ENCODE assay signal across 28 cellular contexts in genomic region chr12:75970310-75970709, GRCh38.
DNase-seq lines count a peak whose midpoint lies in the region; ATAC-seq, FAIRE-seq and TF ChIP-seq lines count a peak whose summit lies in the region.
"Had no signal": no experiment of that assay in that cellular context is flagged by ENCODE, and none has a peak within 500 bp of the region (broad histone marks: within the 10 kb centered on the region; RNA-seq: fewer than 3 reads in every experiment).

No MANE protein-coding gene starts in this region.

- in situ Hi-C loops in Panc1 (cut with HindIII; ENCODE audit: low pct_unique_long_range_greater_than_20kb, low sequenced_read_pairs): no loop called here

- POLR2A ChIA-PET in MCF 10A (lab: Yijun Ruan, JAX) (interaction anchor here (1.0 to 1.2 kb wide), 2 partner anchors 16 to 55 kb away, joined by 3 read pairs; no protein-coding TSS in a partner anchor), Panc1 (lab: Charles Lee) (no interaction called here)

- H3K36me3 ChIP-seq in breast epithelium (no peaks in the 10 kb centered on the region), Panc1 (ENCODE audit: control insufficient read depth, insufficient read depth, low read length) (no peaks in the 10 kb centered on the region), pancreas (no peaks in the 10 kb centered on the region)
- H3K36me3 ChIP-seq: cardiac muscle cell, HAP-1, lower lobe of right lung, spleen, uterus had no signal

- peaks cover 15% of the 10 kb centered on the region for H3K4me1 Mint-ChIP-seq in MCF 10A (ENCODE audit: insufficient read depth, unreplicated experiment)
- H3K4me1 Mint-ChIP-seq: B cell had no signal

- H3K9me3 ChIP-seq in breast epithelium: no peaks in the 10 kb centered on the region
- H3K9me3 ChIP-seq in Panc1 (ENCODE audit: control insufficient read depth, insufficient read depth, low read depth, low read length): peaks cover 19% of the 10 kb centered on the region; the same call in 1 of the 2 replicates
- no peaks in the 10 kb centered on the region for H3K9me3 ChIP-seq in pancreas
- H3K9me3 ChIP-seq: HAP-1, lower lobe of right lung, spleen, uterus had no signal

- no peak for TF ChIP-seq CTCF in MCF 10A (IDR thresholded peaks at IDR 0.05; ENCODE audit: unreplicated experiment)
- TF ChIP-seq CTCF in breast epithelium (IDR thresholded peaks at IDR 0.05): no peak
- no peak for TF ChIP-seq CTCF in Panc1 (IDR thresholded peaks at IDR 0.05)
- TF ChIP-seq CTCF in pancreas (IDR thresholded peaks at IDR 0.05): no peak
- TF ChIP-seq CTCF in lower leg skin (IDR thresholded peaks at IDR 0.05): no peak

- no peak for FAIRE-seq in pancreas (lab: Jason Lieb, UNC)
- FAIRE-seq: A204.1 had no signal

- DNase-seq in MCF 10A (ENCODE audit: unreplicated experiment) (peak; percentile 62), breast epithelium (ENCODE audit: low spot score in 2 of 2) (no peak), Panc1 (ENCODE audit: low read depth, low spot score) (no peak), epithelial cell of prostate (ENCODE audit: low read depth, low spot score) (no peak), pancreas (no peak), lower leg skin (ENCODE audit: low spot score in 2 of 2) (no peak), posterior vena cava (ENCODE audit: low spot score) (no peak)
- DNase-seq: activated CD4-positive, alpha-beta T cell treated with anti-CD3 and anti-CD28 coated beads, Interleukin-2, amount 50 U/mL, for 4 hours; activated gamma-delta T cell treated with Interleukin-2 at 50 U/mL for 16 hours; amniotic stem cell; COR-L47; cortex of kidney; DND-41; lower lobe of right lung; NCI-H1092 treated with DMSO at 0.1 percent for 48 hours; NCI-H2029 treated with DMSO at 0.1 percent for 48 hours; NCI-H82; nucleus accumbens; right cardiac atrium; spleen; stimulated activated CD4-positive, alpha-beta T cell treated with anti-CD3 and anti-CD28 coated beads, Interleukin-2, amount 100 ng/mL, for 48 hours; stimulated activated naive B cell treated with anti-CD40 and anti-IgM and Interleukin-4, amounts not matched to agents 10 μg/mL and 1 μg/mL and 100 μg/mL, for 72 hours had no signal

- TF ChIP-seq POLR2A in breast epithelium (IDR thresholded peaks at IDR 0.05) (no peak), lower leg skin (IDR thresholded peaks at IDR 0.05) (no peak)

- H3K4me3 Mint-ChIP-seq in MCF 10A (ENCODE audit: unreplicated experiment): no peak overlapping the region
- H3K4me3 Mint-ChIP-seq: B cell; stimulated activated naive B cell treated with anti-CD40 and anti-IgM and Interleukin-4, amounts not matched to agents 10 μg/mL and 1 μg/mL and 100 μg/mL, for 72 hours had no signal

- CTCF ChIA-PET in MCF 10A (lab: Yijun Ruan, JAX): no interaction called here
- CTCF ChIA-PET in Panc1 (lab: Charles Lee): no interaction called here

- H3K36me3 Mint-ChIP-seq in MCF 10A (ENCODE audit: insufficient read depth, unreplicated experiment): no peaks in the 10 kb centered on the region
- H3K36me3 Mint-ChIP-seq: stimulated activated naive B cell treated with anti-CD40 and anti-IgM and Interleukin-4, amounts not matched to agents 10 μg/mL and 1 μg/mL and 100 μg/mL, for 72 hours had no signal

- H3K9me3 Mint-ChIP-seq in MCF 10A (ENCODE audit: unreplicated experiment): no peaks in the 10 kb centered on the region

- peak overlapping the region; percentile 44 for H3K27ac Mint-ChIP-seq in MCF 10A (ENCODE audit: low read depth, unreplicated experiment)
- H3K27ac Mint-ChIP-seq: B cell; stimulated activated naive B cell treated with anti-CD40 and anti-IgM and Interleukin-4, amounts not matched to agents 10 μg/mL and 1 μg/mL and 100 μg/mL, for 72 hours had no signal

- H3K27me3 ChIP-seq in breast epithelium (no peaks in the 10 kb centered on the region), Panc1 (ENCODE audit: control insufficient read depth, insufficient read depth, low read length) (no peaks in the 10 kb centered on the region), pancreas (no peaks in the 10 kb centered on the region)
- H3K27me3 ChIP-seq: cardiac muscle cell, spleen, uterus had no signal

- H3K4me3 ChIP-seq in breast epithelium (no peak overlapping the region), Panc1 (ENCODE audit: low read depth in 2 of 2, low read length in 2 of 2) (no peak overlapping the region), pancreas (no peak overlapping the region), lower leg skin (ENCODE audit: low read depth, poor library complexity, severe bottlenecking) (no peak overlapping the region)
- H3K4me3 ChIP-seq: cardiac muscle cell, HAP-1, lower lobe of right lung, spleen, uterus had no signal

- intact Hi-C loops in MCF 10A (cut with micrococcal nuclease) (no loop called here), breast epithelium (cut with DNase I; ENCODE audit: low total_unique reads) (no loop called here), Panc1 (cut with micrococcal nuclease; ENCODE audit: unreplicated experiment) (loop anchor here (10.0 kb wide), 1 partner anchor 106 kb away; no protein-coding TSS in a partner anchor), pancreas (cut with DNase I) (no loop called here), lower leg skin (cut with DNase I; ENCODE audit: low total_unique reads) (no loop called here), posterior vena cava (cut with DNase I) (no loop called here)

- 38 to 54% methylated on average over 1 of the region's 1 CpG for WGBS in pancreas, 2 donors
- 58 to 61% methylated on average over 1 of the region's 1 CpG for WGBS in lower leg skin, 2 donors

- H3K4me1 ChIP-seq in breast epithelium: no peaks in the 10 kb centered on the region
- H3K4me1 ChIP-seq in Panc1 (ENCODE audit: control insufficient read depth, insufficient read depth, low read length): peaks cover 4% of the 10 kb centered on the region; the same call in 1 of the 2 replicates
- H3K4me1 ChIP-seq in pancreas: peaks cover 0 to 3% (median 0%) of the 10 kb centered on the region in 3 donors
- H3K4me1 ChIP-seq: uterus had no signal

- no peaks in the 10 kb centered on the region for H3K27me3 Mint-ChIP-seq in MCF 10A (ENCODE audit: insufficient read depth, unreplicated experiment)

- BruUV-seq in MCF 10A (replicated peaks; lab: Mats Ljungman, UMichigan) (TSS peak; percentile 87), Panc1 (replicated peaks; lab: Mats Ljungman, UMichigan) (no TSS peak)

- ATAC-seq in Panc1: no peak
- ATAC-seq in pancreas: peak in 3 of 4 donors; percentile 74 to 90 (median 77)
- ATAC-seq in GM19452 (IDR thresholded peaks at IDR 0.05; ENCODE audit: unreplicated experiment): no peak
- ATAC-seq: stimulated activated naive B cell treated with anti-CD40 and anti-IgM and Interleukin-4, amounts not matched to agents 10 μg/mL and 1 μg/mL and 100 μg/mL, for 72 hours had no signal

- H3K27ac ChIP-seq in breast epithelium (no peak overlapping the region), Panc1 (ENCODE audit: low read length) (peak overlapping the region; percentile 99), epithelial cell of prostate (peak overlapping the region; percentile 52), pancreas (no peak overlapping the region)
- H3K27ac ChIP-seq: cardiac muscle cell, lower lobe of right lung, spleen, uterus had no signal

Comparison
In these comparisons a context has a peak if more than half of its experiments do, and no peak if none do; other contexts are left out.
1. H3K27ac ChIP-seq: peak in Panc1 (single experiment) and epithelial cell of prostate (single experiment); none in breast epithelium (0 of 2) and pancreas (0 of 4).
2. ATAC-seq: peak in pancreas (3 of 4); none in Panc1 (single experiment) and GM19452 (single experiment).